ENCODE assay signal across 18 cellular contexts in the genomic region with DNA sequence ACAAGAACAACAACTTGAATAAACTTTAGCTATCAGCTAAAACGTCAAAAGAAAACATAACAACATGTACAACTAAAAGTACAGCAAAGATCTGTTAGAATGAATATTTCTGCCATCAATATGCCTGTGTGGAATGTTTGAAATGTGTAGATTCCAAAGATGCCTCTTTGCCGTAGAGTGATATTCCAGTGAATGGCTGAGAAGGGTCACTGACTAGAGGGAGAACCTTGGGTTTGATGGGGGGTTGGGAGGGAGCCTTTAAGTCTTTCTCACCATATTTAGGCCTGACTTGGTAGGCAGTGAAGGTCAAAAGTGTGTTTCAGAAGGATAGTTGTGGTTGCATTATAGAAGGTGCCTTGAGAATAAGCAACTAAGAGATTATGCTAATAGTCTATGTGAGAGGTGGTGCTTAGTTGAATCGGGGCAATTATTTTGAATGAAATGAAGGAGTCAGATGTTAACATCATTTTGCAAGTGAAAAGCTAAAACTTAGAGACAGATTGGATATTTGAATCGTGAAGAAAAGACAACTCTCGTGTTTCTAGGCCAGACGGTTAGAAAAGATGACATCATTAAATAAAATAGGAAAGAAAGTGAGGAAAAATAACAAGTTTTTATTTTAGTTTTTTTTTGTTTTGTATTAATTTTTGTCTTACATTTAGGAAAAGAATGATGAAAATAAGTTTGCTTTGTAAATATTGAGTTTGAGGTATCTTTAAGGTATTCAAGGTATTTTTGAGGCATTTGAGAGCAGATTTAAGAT. TPM values are rescaled to one million over a fixed set of nuclear protein-coding genes. Genes with fewer than 3 reads are reported as not detected.
DNase-seq lines count a peak whose midpoint lies in the region; ATAC-seq and TF ChIP-seq lines count a peak whose summit lies in the region.
"Had no signal": no experiment of that assay in that cellular context is flagged by ENCODE, and none has a peak within 500 bp of the region (broad histone marks: within the 10 kb centered on the region; RNA-seq: fewer than 3 reads in every experiment).

No MANE protein-coding gene starts in this region.

- no peak overlapping the region for H3K4me3 Mint-ChIP-seq in activated T-helper 2 cell treated with anti-CD3 and anti-CD28 coated beads, Interferon-gamma antibody, Interleukin-2, Interleukin-4, amounts not matched to agents 10 μg/mL and 5 μg/mL and 100 μg/mL, durations not matched to agents 14 hours and 24 hours and 36 hours (ENCODE audit: low read depth)

- H3K4me1 Mint-ChIP-seq in activated T-helper 2 cell treated with anti-CD3 and anti-CD28 coated beads, Interferon-gamma antibody, Interleukin-2, Interleukin-4, amounts not matched to agents 10 μg/mL and 5 μg/mL and 100 μg/mL, durations not matched to agents 14 hours and 24 hours and 36 hours (ENCODE audit: low read depth), result peaks cover 22% of the 10 kb centered on the region

- H3K27me3 ChIP-seq in HAP-1 (ENCODE audit: low read depth), result no peaks in the 10 kb centered on the region

- no peaks in the 10 kb centered on the region for H3K36me3 ChIP-seq in HAP-1 (replicated peaks)

- H3K4me1 ChIP-seq in HAP-1, result peaks cover 52% of the 10 kb centered on the region

- H3K9me3 ChIP-seq in HAP-1, result no peaks in the 10 kb centered on the region

- H3K27ac Mint-ChIP-seq in activated T-helper 2 cell treated with anti-CD3 and anti-CD28 coated beads, Interferon-gamma antibody, Interleukin-2, Interleukin-4, amounts not matched to agents 10 μg/mL and 5 μg/mL and 100 μg/mL, durations not matched to agents 14 hours and 24 hours and 36 hours, result peak overlapping the region; percentile 14

- H3K4me3 ChIP-seq in HAP-1 (no peak overlapping the region), choroid plexus epithelial cell (ENCODE audit: low read depth, low read length) (no peak overlapping the region)
- H3K4me3 ChIP-seq: SK-N-MC had no signal

- intact Hi-C loops in activated T-helper 2 cell treated with anti-CD3 and anti-CD28 coated beads, Interferon-gamma antibody, Interleukin-2, Interleukin-4, amounts not matched to agents 10 μg/mL and 5 μg/mL and 100 μg/mL, durations not matched to agents 14 hours and 24 hours and 36 hours (cut with micrococcal nuclease), result no loop called here

- TF ChIP-seq CTCF in choroid plexus epithelial cell (conservative IDR thresholded peaks at IDR 0.05; ENCODE audit: low read depth, low read length), result no peak

- H3K27me3 Mint-ChIP-seq in activated T-helper 2 cell treated with anti-CD3 and anti-CD28 coated beads, Interferon-gamma antibody, Interleukin-2, Interleukin-4, amounts not matched to agents 10 μg/mL and 5 μg/mL and 100 μg/mL, durations not matched to agents 14 hours and 24 hours and 36 hours (ENCODE audit: low read depth), result no peaks in the 10 kb centered on the region

- H3K36me3 Mint-ChIP-seq in activated T-helper 2 cell treated with anti-CD3 and anti-CD28 coated beads, Interferon-gamma antibody, Interleukin-2, Interleukin-4, amounts not matched to agents 10 μg/mL and 5 μg/mL and 100 μg/mL, durations not matched to agents 14 hours and 24 hours and 36 hours (ENCODE audit: low read depth), result peaks cover 33% of the 10 kb centered on the region

- peak; percentile 60 to 93 for DNase-seq in HAP-1 (ENCODE audit: low spot score in 2 of 2)
- DNase-seq in activated T-helper 2 cell treated with anti-CD3 and anti-CD28 coated beads, Interferon-gamma antibody, Interleukin-2, Interleukin-4, amounts not matched to agents 10 μg/mL and 5 μg/mL and 100 μg/mL, durations not matched to agents 14 hours and 24 hours and 36 hours (ENCODE audit: low spot score), result no peak
- peak; percentile 61 for DNase-seq in choroid plexus epithelial cell (ENCODE audit: low read depth)
- peak; percentile 1 for DNase-seq in kidney glomerular epithelial cell (lab: John Stamatoyannopoulos, UW)
- no peak for DNase-seq in NCI-H82 treated with DMSO at 0.1 percent for 48 hours (lab: John Stamatoyannopoulos, UW; ENCODE audit: unreplicated experiment)
- DNase-seq in foreskin melanocyte, result no peak
- no peak for DNase-seq in HUDEP-2 (lab: John Stamatoyannopoulos, UW; ENCODE audit: unreplicated experiment in 76 of 76)
- DNase-seq: ACHN, AML-193, MV-4-11, NCI-H187, NCI-H2227 treated with DMSO at 0.1 percent for 48 hours, NCI-H510A treated with DMSO at 0.1 percent for 48 hours, NCI-H82, SHP77 had no signal

- no peak for ATAC-seq in GM21447 (IDR thresholded peaks at IDR 0.05; ENCODE audit: unreplicated experiment)
- ATAC-seq: HCT116 had no signal

- peaks cover 35% of the 10 kb centered on the region for H3K9me3 Mint-ChIP-seq in activated T-helper 2 cell treated with anti-CD3 and anti-CD28 coated beads, Interferon-gamma antibody, Interleukin-2, Interleukin-4, amounts not matched to agents 10 μg/mL and 5 μg/mL and 100 μg/mL, durations not matched to agents 14 hours and 24 hours and 36 hours

- in situ Hi-C loops in HAP-1 (cut with MboI; ENCODE audit: low sequenced_read_pairs), result no loop called here

RNA-seq across cellular contexts. Expression of a gene that starts 53.8 kb away (rescaled TPM):
- 27.1 and 28.2 TPM in 2 replicates for total RNA-seq in activated T-helper 2 cell treated with anti-CD3 and anti-CD28 coated beads, Interferon-gamma antibody, Interleukin-2, Interleukin-4, amounts not matched to agents 10 μg/mL and 5 μg/mL and 100 μg/mL, durations not matched to agents 14 hours and 24 hours and 36 hours

Comparison
In these comparisons a context has a peak if more than half of its experiments do, and no peak if none do; other contexts are left out.
1. DNase-seq: peak in HAP-1 (2 of 2), choroid plexus epithelial cell (single experiment) and kidney glomerular epithelial cell (single experiment); none in activated T-helper 2 cell treated with anti-CD3 and anti-CD28 coated beads, Interferon-gamma antibody, Interleukin-2, Interleukin-4, amounts not matched to agents 10 μg/mL and 5 μg/mL and 100 μg/mL, durations not matched to agents 14 hours and 24 hours and 36 hours (single experiment), NCI-H82 treated with DMSO at 0.1 percent for 48 hours (single experiment), foreskin melanocyte (single experiment) and HUDEP-2 (0 of 76).